8 cellular contexts compared by ENCODE assay signal in the genomic region with DNA sequence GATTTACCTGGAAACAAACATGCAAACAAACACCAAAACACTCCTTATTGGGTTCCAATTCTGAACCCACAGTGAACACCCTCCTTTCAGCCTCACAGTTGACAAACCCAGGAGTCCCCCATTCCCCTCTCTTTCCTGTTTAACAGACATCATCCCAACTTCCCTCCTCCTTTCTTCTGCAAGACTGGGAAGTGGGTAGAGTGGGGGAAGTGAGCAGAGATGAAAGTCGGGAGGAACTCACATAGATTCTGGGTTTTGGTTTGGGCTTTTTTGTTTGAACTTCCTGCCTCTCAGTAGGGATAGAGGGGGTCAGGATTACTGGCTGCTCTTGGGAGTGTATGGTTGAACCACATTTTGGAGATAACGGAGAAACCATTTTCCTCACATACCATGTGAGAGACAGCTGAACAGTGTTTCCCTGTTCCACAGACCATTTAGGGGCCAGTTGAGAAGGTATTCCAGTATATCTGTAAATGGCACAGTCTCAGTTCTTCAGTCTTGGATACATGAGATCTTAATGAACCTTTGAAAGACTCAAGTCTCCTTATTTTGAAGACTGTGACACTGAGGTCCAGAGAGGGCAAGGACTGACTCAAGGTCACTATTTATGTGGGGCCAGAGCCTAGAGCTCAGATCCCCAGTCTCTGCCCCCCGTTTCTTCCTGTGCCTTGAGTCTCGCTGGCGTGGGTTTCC. TPM values are rescaled to one million over a fixed set of nuclear protein-coding genes. Genes with fewer than 3 reads are reported as not detected.
DNase-seq lines count a peak whose midpoint lies in the region; ATAC-seq and TF ChIP-seq lines count a peak whose summit lies in the region.

No MANE protein-coding gene starts in this region.

- H3K27me3 ChIP-seq in Karpas-422 (ENCODE audit: low read length) (no peaks in the 10 kb centered on the region), esophagus muscularis mucosa (no peaks in the 10 kb centered on the region), stomach smooth muscle (ENCODE audit: control insufficient read depth in 1 of 2, insufficient read depth in 2 of 2, low read length in 2 of 2) (no peaks in the 10 kb centered on the region), dorsolateral prefrontal cortex (no peaks in the 10 kb centered on the region)

- H3K4me1 ChIP-seq in Karpas-422 (ENCODE audit: low read length): peaks cover 25% of the 10 kb centered on the region
- H3K4me1 ChIP-seq in esophagus muscularis mucosa: peaks cover 39 to 51% (median 50%) of the 10 kb centered on the region in 4 donors
- H3K4me1 ChIP-seq in stomach smooth muscle (ENCODE audit: control insufficient read depth, insufficient read depth, low read length): peaks cover 38% of the 10 kb centered on the region

- no peak for TF ChIP-seq POLR2A in esophagus muscularis mucosa (IDR thresholded peaks at IDR 0.05; ENCODE audit: low read depth)

- no peaks in the 10 kb centered on the region for H4K20me1 ChIP-seq in Karpas-422 (ENCODE audit: insufficient read depth, low read depth, low read length)

- H3K9me2 ChIP-seq in Karpas-422 (replicated peaks; ENCODE audit: insufficient read depth, low read length): no peaks in the 10 kb centered on the region

- H3K4me3 ChIP-seq in Karpas-422 (ENCODE audit: low read length): 0 out of 2 replicates have a peak overlapping the region, but pooled peaks have one; percentile 14
- peak overlapping the region in 3 of 4 donors; percentile 28 to 50 (median 49) for H3K4me3 ChIP-seq in esophagus muscularis mucosa
- H3K4me3 ChIP-seq in stomach smooth muscle (ENCODE audit: low read length in 2 of 2): peak overlapping the region in 1 of 2 donors; percentile 55
- H3K4me3 ChIP-seq in dorsolateral prefrontal cortex: peak overlapping the region in 26 of 59 donors; percentile 11 to 64 (median 50)

- WGBS in esophagus muscularis mucosa: 26% methylated on average over 3 of the region's 5 CpGs

- TF ChIP-seq CTCF in esophagus muscularis mucosa (IDR thresholded peaks at IDR 0.05): no peak
- no peak for TF ChIP-seq CTCF in dorsolateral prefrontal cortex (IDR thresholded peaks at IDR 0.05 in 54 of 56, conservative IDR thresholded peaks at IDR 0.05 in 2 of 56; ENCODE audit: low read depth in 1 of 56, partially characterized antibody in 56 of 56)

- intact Hi-C loops in esophagus muscularis mucosa (cut with DNase I): loop anchor here (10.0 kb wide), 1 partner anchor 353 kb away; no protein-coding TSS in a partner anchor
- intact Hi-C loops in dorsolateral prefrontal cortex (cut with DNase I): loop anchor here (2.0 to 10.0 kb wide), 2 partner anchors 31 to 113 kb away; no protein-coding TSS in a partner anchor

- H3K36me3 Mint-ChIP-seq in activated T-cell treated with anti-CD3 and anti-CD28 coated beads, Interleukin-2, amount 50 U/mL, for 24 hours (ENCODE audit: low read depth): no peaks in the 10 kb centered on the region

- no peaks in the 10 kb centered on the region for H3K27me3 Mint-ChIP-seq in activated T-cell treated with anti-CD3 and anti-CD28 coated beads, Interleukin-2, amount 50 U/mL, for 24 hours

- H3K36me3 ChIP-seq in Karpas-422 (ENCODE audit: insufficient read depth, low read length): no peaks in the 10 kb centered on the region
- H3K36me3 ChIP-seq in esophagus muscularis mucosa: no peaks in the 10 kb centered on the region
- H3K36me3 ChIP-seq in stomach smooth muscle (ENCODE audit: control insufficient read depth in 2 of 2, insufficient read depth in 2 of 2, low read length in 2 of 2): no peaks in the 10 kb centered on the region

- H3K9me3 ChIP-seq in Karpas-422 (ENCODE audit: low read length) (no peaks in the 10 kb centered on the region), esophagus muscularis mucosa (no peaks in the 10 kb centered on the region), stomach smooth muscle (ENCODE audit: control insufficient read depth in 2 of 2, low read length in 2 of 2) (no peaks in the 10 kb centered on the region)

- no peak overlapping the region for H3K4me3 Mint-ChIP-seq in activated T-cell treated with anti-CD3 and anti-CD28 coated beads, Interleukin-2, amount 50 U/mL, for 24 hours

- peak overlapping the region; percentile 57; the same call in 1 of the 2 replicates for H2AFZ ChIP-seq in Karpas-422 (ENCODE audit: low read length)

- TF ChIP-seq EP300 in esophagus muscularis mucosa (IDR thresholded peaks at IDR 0.05): no peak

- no peak for ATAC-seq in HG02610 (IDR thresholded peaks at IDR 0.05; ENCODE audit: unreplicated experiment)

- no peaks in the 10 kb centered on the region for H3K9me3 Mint-ChIP-seq in activated T-cell treated with anti-CD3 and anti-CD28 coated beads, Interleukin-2, amount 50 U/mL, for 24 hours

- peaks cover 39% of the 10 kb centered on the region for H3K4me1 Mint-ChIP-seq in activated T-cell treated with anti-CD3 and anti-CD28 coated beads, Interleukin-2, amount 50 U/mL, for 24 hours (ENCODE audit: low read depth)

- H3K27ac Mint-ChIP-seq in activated T-cell treated with anti-CD3 and anti-CD28 coated beads, Interleukin-2, amount 50 U/mL, for 24 hours: peak overlapping the region; percentile 45

- no peaks in the 10 kb centered on the region for H3K79me2 ChIP-seq in Karpas-422 (ENCODE audit: low read length)

- DNase-seq in activated T-cell treated with anti-CD3 and anti-CD28 coated beads, Interleukin-2, amount 50 U/mL, for 24 hours: no peak
- DNase-seq in activated T-cell treated with anti-CD3 and anti-CD28 coated beads, Interleukin-2, amount 50 U/mL, for 1 hour: no peak
- DNase-seq in Karpas-422: no peak
- DNase-seq in esophagus muscularis mucosa (ENCODE audit: extremely low spot score): no peak
- no peak for DNase-seq in ureter (ENCODE audit: low spot score)
- no peak for DNase-seq in dorsolateral prefrontal cortex

- H3K9ac ChIP-seq in Karpas-422 (ENCODE audit: low read length) (peak overlapping the region; percentile 52), stomach smooth muscle (ENCODE audit: low read length in 2 of 2) (peak overlapping the region; percentile 16 to 55)

- H3K4me2 ChIP-seq in Karpas-422 (ENCODE audit: low read depth, low read length, poor library complexity, severe bottlenecking): peak overlapping the region; percentile 46

- no peak overlapping the region for H3K27ac ChIP-seq in Karpas-422 (ENCODE audit: low read length)
- peak overlapping the region; percentile 19 to 86 (median 62) for H3K27ac ChIP-seq in esophagus muscularis mucosa (replicated peaks in 1 of 4)
- no peak overlapping the region for H3K27ac ChIP-seq in stomach smooth muscle (ENCODE audit: low read length)
- peak overlapping the region in 25 of 59 donors; percentile 2 to 72 (median 36) for H3K27ac ChIP-seq in dorsolateral prefrontal cortex

RNA-seq across cellular contexts. Expression of a gene that starts 3.9 kb away (rescaled TPM):
- 0.29 TPM in 1 of 2 replicates, not detected in the other for total RNA-seq in Karpas-422 (2014; rRNA removed; shearing (Covaris generic); ENCODE audit: low replicate concordance)
- total RNA-seq in esophagus muscularis mucosa: under 1 TPM in 1 of 4 donors, not detected in 3; 0.66 TPM
- 0.34 TPM for total RNA-seq in ureter
- 1 to 10 TPM in 52 of 120 experiments, under 1 TPM in 51, not detected in 17; 0.22 to 7.8 (median 1.0) TPM for total RNA-seq in dorsolateral prefrontal cortex

RNA-seq across cellular contexts. Expression of a gene that starts 16.4 kb away (rescaled TPM):
- 4.1 and 12.2 TPM in 2 replicates for total RNA-seq in Karpas-422 (2014; rRNA removed; shearing (Covaris generic); ENCODE audit: low replicate concordance)
- total RNA-seq in esophagus muscularis mucosa (10 to 100 TPM; 15.7 to 32.6 (median 19.4) TPM), ureter (88.4 TPM), dorsolateral prefrontal cortex (100 to 1,000 TPM in 10 of 120 experiments, 10 to 100 TPM in 110; 41.0 to 204 (median 73.8) TPM)

RNA-seq across cellular contexts. Expression of a gene that starts 43.2 kb away (rescaled TPM):
- 103 and 164 TPM in 2 replicates for total RNA-seq in Karpas-422 (2014; rRNA removed; shearing (Covaris generic); ENCODE audit: low replicate concordance)
- total RNA-seq in esophagus muscularis mucosa (10 to 100 TPM; 41.1 to 61.9 (median 48.5) TPM), ureter (116 TPM), dorsolateral prefrontal cortex (100 to 1,000 TPM in 3 of 120 experiments, 10 to 100 TPM in 117; 56.8 to 104 (median 78.9) TPM)

RNA-seq across cellular contexts. Expression of a gene that starts 50.9 kb away (rescaled TPM):
- total RNA-seq in Karpas-422 (2014; rRNA removed; shearing (Covaris generic); ENCODE audit: low replicate concordance): not detected in 2 replicates
- total RNA-seq in esophagus muscularis mucosa (100 to 1,000 TPM; 264 to 785 (median 602) TPM), ureter (117 TPM), dorsolateral prefrontal cortex (10 to 100 TPM in 71 of 120 experiments, 1 to 10 TPM in 49; 3.0 to 60.5 (median 11.1) TPM)

Comparison
In these comparisons a context has a peak if more than half of its experiments do, and no peak if none do; other contexts are left out.
1. H3K27ac ChIP-seq: peak in esophagus muscularis mucosa (4 of 4); none in Karpas-422 (single experiment) and stomach smooth muscle (single experiment).